ENCODE assay signal across 11 cellular contexts in the genomic region with DNA sequence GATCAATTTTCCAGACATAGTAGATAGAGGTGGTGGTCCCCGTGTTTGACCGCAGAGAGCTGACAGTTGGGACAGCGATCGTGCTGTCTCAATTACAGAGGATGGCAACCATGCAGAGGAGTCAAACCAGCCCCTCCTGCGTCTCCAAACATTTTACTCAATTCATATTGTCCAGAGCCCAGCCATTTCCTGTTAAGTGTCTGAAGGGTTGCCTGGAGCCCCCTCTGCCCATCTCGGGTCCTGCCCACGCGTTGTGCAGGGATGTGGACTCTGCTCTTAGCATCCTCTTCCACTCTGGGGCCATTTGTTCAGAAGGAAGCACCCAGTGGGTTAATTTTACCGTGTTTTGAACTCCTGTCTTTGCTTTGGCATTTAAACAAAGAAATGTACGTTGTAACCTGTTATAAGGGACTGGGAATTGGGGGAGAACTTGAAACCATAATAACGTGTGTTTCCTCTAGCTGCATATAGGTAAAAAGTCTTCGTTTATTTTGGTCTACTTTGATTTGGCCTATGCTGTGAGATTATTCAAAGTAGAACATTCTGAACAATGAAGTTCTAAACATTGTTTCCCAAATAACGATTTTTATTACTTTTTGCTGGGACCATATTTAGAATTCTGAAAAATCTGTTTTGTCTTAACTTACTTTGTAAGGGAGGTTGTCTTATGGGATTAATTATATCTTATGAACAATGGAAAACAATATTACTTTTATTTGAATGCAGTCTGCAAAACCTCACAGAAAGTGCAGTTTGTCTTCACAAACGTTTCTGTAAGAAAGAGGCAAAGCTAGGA. TPM values are rescaled to one million over a fixed set of nuclear protein-coding genes. Genes with fewer than 3 reads are reported as not detected.
A peak's percentile ranks its signal among the peaks of the same experiment; 100 is the strongest.
DNase-seq lines count a peak whose midpoint lies in the region; ATAC-seq and TF ChIP-seq lines count a peak whose summit lies in the region.
"Had no signal": no experiment of that assay in that cellular context is flagged by ENCODE, and none has a peak within 500 bp of the region (broad histone marks: within the 10 kb centered on the region; RNA-seq: fewer than 3 reads in every experiment).

No MANE protein-coding gene starts in this region.

- no peak for ATAC-seq in HG03439 (IDR thresholded peaks at IDR 0.05; ENCODE audit: unreplicated experiment)

- H3K36me3 ChIP-seq in ES-I3 (ENCODE audit: insufficient read depth, low read length): no peaks in the 10 kb centered on the region
- no peaks in the 10 kb centered on the region for H3K36me3 ChIP-seq in SK-N-SH (replicated peaks in 1 of 2; ENCODE audit: control insufficient read depth in 1 of 2, insufficient read depth in 2 of 2, low read length in 1 of 2)
- no peaks in the 10 kb centered on the region for H3K36me3 ChIP-seq in left ventricle myocardium inferior

- no peaks in the 10 kb centered on the region for H3K9me3 ChIP-seq in ES-I3 (ENCODE audit: control insufficient read depth, insufficient read depth, low read length)
- H3K9me3 ChIP-seq in SK-N-SH: no peaks in the 10 kb centered on the region
- no peaks in the 10 kb centered on the region for H3K9me3 ChIP-seq in left ventricle myocardium inferior (replicated peaks)

- H3K27ac Mint-ChIP-seq in progenitor cell of endocrine pancreas: no peak overlapping the region
- H3K27ac Mint-ChIP-seq: naive B cell had no signal

- no peak for TF ChIP-seq RAD21 in SK-N-SH (IDR thresholded peaks at IDR 0.05; ENCODE audit: low read length)

- no peak for TF ChIP-seq EP300 in SK-N-SH (IDR thresholded peaks at IDR 0.05; ENCODE audit: borderline replicate concordance in 1 of 2, low read depth in 1 of 2, low read length in 1 of 2)

- H3K4me1 Mint-ChIP-seq in progenitor cell of endocrine pancreas (ENCODE audit: low read depth): peaks cover 21% of the 10 kb centered on the region

- peak overlapping the region; percentile 85 for H3K4me2 ChIP-seq in SK-N-SH

- H3K9me2 ChIP-seq in SK-N-SH: no peaks in the 10 kb centered on the region

- H2AFZ ChIP-seq in SK-N-SH (ENCODE audit: low read depth): 0 out of 2 replicates have a peak overlapping the region, but pooled peaks have one; percentile 81

- WGBS in SK-N-SH (ENCODE audit: low lambda C conversion rate): 18% methylated on average over 14 of the region's 14 CpGs

- H3K27me3 ChIP-seq in SK-N-SH (ENCODE audit: insufficient read depth) (peaks cover 54% of the 10 kb centered on the region), left ventricle myocardium inferior (ENCODE audit: low read depth) (peaks cover 97% of the 10 kb centered on the region)

- CTCF ChIA-PET in SK-N-SH (lab: Yijun Ruan, JAX): interaction anchor here (0.7 to 2.7 kb wide), 11 partner anchors 10 to 551 kb away, joined by 3 to 13 read pairs (median 3); no protein-coding TSS in a partner anchor

- no peaks in the 10 kb centered on the region for H3F3A ChIP-seq in SK-N-SH (replicated peaks; ENCODE audit: insufficient read depth)

- DNase-seq in SK-N-SH: peak; percentile 52
- no peak for DNase-seq in left ventricle myocardium inferior
- no peak for DNase-seq in progenitor cell of endocrine pancreas (ENCODE audit: low spot score, unreplicated experiment)
- DNase-seq in stimulated activated CD4-positive, alpha-beta T cell treated with anti-CD3 and anti-CD28 coated beads, Interleukin-1b, Interleukin-23, amount 100 ng/mL, for 48 hours: no peak
- no peak for DNase-seq in Kasumi-1 (lab: John Stamatoyannopoulos, UW)
- no peak for DNase-seq in ecto neural progenitor cell (ENCODE audit: low spot score)
- DNase-seq: activated effector memory CD4-positive, alpha-beta T cell treated with Interleukin-2 at 50 U/mL for 16 hours; naive B cell had no signal

- H3K9ac ChIP-seq in ES-I3 (ENCODE audit: low read depth, low read length) (peak overlapping the region; percentile 60), SK-N-SH (no peak overlapping the region)

- TF ChIP-seq CTCF in SK-N-SH (IDR thresholded peaks at IDR 0.05) (no peak), left ventricle myocardium inferior (IDR thresholded peaks at IDR 0.05; ENCODE audit: borderline replicate concordance) (no peak), progenitor cell of endocrine pancreas (IDR thresholded peaks at IDR 0.05; ENCODE audit: unreplicated experiment) (no peak)

- POLR2A ChIA-PET in SK-N-SH (lab: Yijun Ruan, JAX): interaction anchor here (0.9 kb wide), 1 partner anchor 11 kb away, joined by 3 read pairs; no protein-coding TSS in a partner anchor

- intact Hi-C loops in left ventricle myocardium inferior (cut with micrococcal nuclease): no loop called here

- peak overlapping the region; percentile 55 to 61 for H3K4me3 ChIP-seq in SK-N-SH (ENCODE audit: low read depth in 2 of 2, low read length in 1 of 2)
- peak overlapping the region; percentile 72 for H3K4me3 ChIP-seq in left ventricle myocardium inferior

- no peaks in the 10 kb centered on the region for H3K9me3 Mint-ChIP-seq in progenitor cell of endocrine pancreas (ENCODE audit: low read depth)

- H4K20me1 ChIP-seq in SK-N-SH (ENCODE audit: insufficient read depth): no peaks in the 10 kb centered on the region

- no peaks in the 10 kb centered on the region for H3K79me2 ChIP-seq in SK-N-SH (ENCODE audit: insufficient read depth)

- peaks cover 8% of the 10 kb centered on the region; the same call in 1 of the 2 replicates for H3K4me1 ChIP-seq in ES-I3 (ENCODE audit: insufficient read depth, low read length)
- H3K4me1 ChIP-seq in SK-N-SH (ENCODE audit: control insufficient read depth in 1 of 2, insufficient read depth in 2 of 2, low read depth in 1 of 2, low read length in 1 of 2): peaks cover 0 to 7% of the 10 kb centered on the region in 2 experiments; a peak in 1 of 4 replicates
- H3K4me1 ChIP-seq in left ventricle myocardium inferior: peaks cover 28% of the 10 kb centered on the region

- H3K27ac ChIP-seq in SK-N-SH (ENCODE audit: low read depth in 2 of 2, low read length in 1 of 2): no peak overlapping the region
- peak overlapping the region; percentile 81 for H3K27ac ChIP-seq in left ventricle myocardium inferior (replicated peaks)

- H3K36me3 Mint-ChIP-seq in progenitor cell of endocrine pancreas (ENCODE audit: insufficient read depth): no peaks in the 10 kb centered on the region
- H3K36me3 Mint-ChIP-seq: naive B cell had no signal

- H3K4me3 Mint-ChIP-seq in progenitor cell of endocrine pancreas (ENCODE audit: low read depth): peak overlapping the region; percentile 77

- H3K27me3 Mint-ChIP-seq in progenitor cell of endocrine pancreas: peaks cover 83% of the 10 kb centered on the region

TF ChIP-seq in SK-N-SH, 30 proteins besides CTCF, POLR2A, EP300 and RAD21:
- TF ChIP-seq TAF1 (IDR thresholded peaks at IDR 0.05; ENCODE audit: borderline replicate concordance, low read depth, low read length) (no peak), JUND (IDR thresholded peaks at IDR 0.05) (no peak), TEAD4 (IDR thresholded peaks at IDR 0.05; ENCODE audit: borderline replicate concordance, insufficient read depth) (no peak), TCF12 (IDR thresholded peaks at IDR 0.05) (no peak)
- TF ChIP-seq, protein P1, sequence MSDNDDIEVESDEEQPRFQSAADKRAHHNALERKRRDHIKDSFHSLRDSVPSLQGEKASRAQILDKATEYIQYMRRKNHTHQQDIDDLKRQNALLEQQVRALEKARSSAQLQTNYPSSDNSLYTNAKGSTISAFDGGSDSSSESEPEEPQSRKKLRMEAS (IDR thresholded peaks at IDR 0.05; ENCODE audit: low read depth): no peak

RNA-seq across cellular contexts. Expression of a gene that starts 0.9 kb away (rescaled TPM):
- polyA plus RNA-seq in SK-N-SH (2012; rRNA removed): 0.05 and 0.13 TPM in 2 replicates
- 0.06 and 0.07 TPM in 2 replicates for polyA plus RNA-seq in SK-N-SH (2012; cell fraction: cytosol; rRNA removed)
- 0.02 TPM in 1 of 2 replicates, not detected in the other for polyA plus RNA-seq in SK-N-SH (2012; cell fraction: nucleus; rRNA removed)
- total RNA-seq in left ventricle myocardium inferior (8.9 TPM), progenitor cell of endocrine pancreas (0.18 and 0.69 TPM in 2 replicates)
- total RNA-seq: Calu3 had no signal
